Comparison of ENCODE assay signal across 14 cellular contexts in the genomic region with DNA sequence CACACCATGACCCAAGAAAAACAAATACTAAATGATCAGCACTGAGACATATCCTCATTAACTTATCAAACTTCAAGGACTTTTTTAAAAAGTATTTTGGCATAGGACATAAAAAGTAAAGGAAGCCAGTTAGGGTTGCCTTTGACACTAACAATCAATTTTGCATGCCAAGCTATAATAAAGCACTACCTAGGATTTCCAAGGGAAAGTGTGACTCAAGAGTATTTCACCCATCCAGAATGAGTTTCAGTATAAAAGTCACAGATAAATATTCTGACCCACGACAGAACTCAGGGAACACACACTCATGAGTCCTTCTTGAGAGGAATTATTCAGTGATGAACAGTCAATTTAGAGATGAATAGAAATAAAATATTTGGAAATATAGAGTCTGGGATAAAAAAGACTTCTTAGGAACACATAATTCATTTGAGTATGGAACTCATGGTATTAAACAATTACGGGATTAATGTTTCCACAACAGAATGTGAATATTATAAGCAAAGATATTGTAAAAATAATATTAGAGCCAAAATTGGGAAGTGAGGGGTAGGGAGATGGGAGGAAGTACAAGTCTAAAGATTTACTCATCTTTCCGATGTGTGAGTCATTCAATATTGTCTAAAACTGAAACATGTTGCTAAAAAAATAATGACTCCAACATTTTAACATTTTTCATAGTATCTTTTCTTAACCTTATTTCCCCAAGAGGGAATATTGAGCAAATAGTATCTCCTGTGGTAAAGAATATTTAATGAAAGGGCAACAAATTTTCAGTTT.
DNase-seq lines count a peak whose midpoint lies in the region; ATAC-seq, FAIRE-seq and TF ChIP-seq lines count a peak whose summit lies in the region.
"Had no signal": no experiment of that assay in that cellular context is flagged by ENCODE, and none has a peak within 500 bp of the region (broad histone marks: within the 10 kb centered on the region; RNA-seq: fewer than 3 reads in every experiment).

No MANE protein-coding gene starts in this region.

- peaks cover 13% of the 10 kb centered on the region for H3K4me1 ChIP-seq in endothelial cell of umbilical vein (ENCODE audit: control insufficient read depth, extremely low read depth, insufficient read depth, low read length)
- H3K4me1 ChIP-seq: SJCRH30 had no signal

- POLR2A ChIA-PET in endothelial cell of umbilical vein (lab: Charles Lee) = no interaction called here

- dilution Hi-C loops in endothelial cell of umbilical vein (cut with MboI; ENCODE audit: extremely low pct_ligation_motif_present, low sequenced_read_pairs) = no loop called here

- BruUV-seq in endothelial cell of umbilical vein (replicated peaks; lab: Mats Ljungman, UMichigan) = no TSS peak

- FAIRE-seq in endothelial cell of umbilical vein (lab: Jason Lieb, UNC) = no peak

- no peaks in the 10 kb centered on the region for H3K9me1 ChIP-seq in endothelial cell of umbilical vein (replicated peaks; ENCODE audit: control insufficient read depth, extremely low read depth, insufficient read depth, low read length)

- H3K36me3 ChIP-seq in endothelial cell of umbilical vein (ENCODE audit: control insufficient read depth in 2 of 2, extremely low read depth in 1 of 2, insufficient read depth in 2 of 2, low read length in 2 of 2) = no peaks in the 10 kb centered on the region
- H3K36me3 ChIP-seq: SJCRH30 had no signal

- ATAC-seq in GM18520 (IDR thresholded peaks at IDR 0.05; ENCODE audit: unreplicated experiment) = no peak
- no peak for ATAC-seq in GM21447 (IDR thresholded peaks at IDR 0.05; ENCODE audit: unreplicated experiment)
- ATAC-seq: mucosa of descending colon, WTC11 had no signal

- H3K4me1 Mint-ChIP-seq in nephron = peaks cover 12% of the 10 kb centered on the region
- H3K4me1 Mint-ChIP-seq: CD4-positive, alpha-beta memory T cell; WTC11 had no signal

- no peaks in the 10 kb centered on the region for H3K36me3 Mint-ChIP-seq in nephron (ENCODE audit: low read depth)
- H3K36me3 Mint-ChIP-seq: CD4-positive, alpha-beta memory T cell; WTC11 had no signal

- intact Hi-C loops in endothelial cell of umbilical vein (cut with micrococcal nuclease) = no loop called here

- H3K9me3 Mint-ChIP-seq in nephron = peaks cover under 1% of the 10 kb centered on the region

- H4K20me1 ChIP-seq in endothelial cell of umbilical vein (replicated peaks; ENCODE audit: control insufficient read depth, extremely low read depth, insufficient read depth, low read length) = no peaks in the 10 kb centered on the region

- H3K9ac ChIP-seq in endothelial cell of umbilical vein (replicated peaks; ENCODE audit: extremely low read depth, insufficient read depth, low read length) = no peak overlapping the region

- H3K27me3 ChIP-seq in endothelial cell of umbilical vein (ENCODE audit: control insufficient read depth in 2 of 2, insufficient read depth in 2 of 2, low read length in 2 of 2) = no peaks in the 10 kb centered on the region
- H3K27me3 ChIP-seq: SJCRH30 had no signal

- H3K79me2 ChIP-seq in endothelial cell of umbilical vein (ENCODE audit: control insufficient read depth, insufficient read depth, low read length) = no peaks in the 10 kb centered on the region

- no peak overlapping the region for H3K27ac ChIP-seq in endothelial cell of umbilical vein (ENCODE audit: insufficient read depth, low read depth, low read length)
- H3K27ac ChIP-seq: SJCRH30 had no signal

- DNase-seq in GM04504 (ENCODE audit: low read depth) (peak; percentile 44), RPMI7951 (ENCODE audit: low read depth) (peak; percentile 46), endothelial cell of umbilical vein (ENCODE audit: low read depth, low spot score) (peak; percentile 54), DMS153 treated with DMSO at 0.1 percent for 48 hours (lab: John Stamatoyannopoulos, UW; ENCODE audit: unreplicated experiment) (no peak)
- no peak for DNase-seq in activated CD4-positive, alpha-beta T cell treated with anti-CD3 and anti-CD28 coated beads for 48 hours
- DNase-seq: CD4-positive, alpha-beta memory T cell; mucosa of descending colon; NCI-H1105; NCI-H524; SJCRH30 had no signal

- CTCF ChIA-PET in endothelial cell of umbilical vein (lab: Charles Lee) = interaction anchor here (0.7 to 1.2 kb wide), 8 partner anchors 10 to 499 kb away, joined by 3 to 9 read pairs (median 4); no protein-coding TSS in a partner anchor

- H3K4me3 Mint-ChIP-seq in nephron = no peak overlapping the region
- H3K4me3 Mint-ChIP-seq: CD4-positive, alpha-beta memory T cell; WTC11 had no signal

- peak overlapping the region; percentile 77 to 88 (median 80) for H3K27ac Mint-ChIP-seq in nephron
- H3K27ac Mint-ChIP-seq: CD4-positive, alpha-beta memory T cell; WTC11 had no signal

- H2AFZ ChIP-seq in endothelial cell of umbilical vein (ENCODE audit: low read depth, low read length) = no peak overlapping the region

- H3K27me3 Mint-ChIP-seq in nephron (ENCODE audit: low read depth) = no peaks in the 10 kb centered on the region
- H3K27me3 Mint-ChIP-seq: CD4-positive, alpha-beta memory T cell had no signal

- H3K4me3 ChIP-seq in endothelial cell of umbilical vein (replicated peaks in 1 of 3; ENCODE audit: insufficient read depth in 1 of 3, low read depth in 1 of 3, low read length in 3 of 3) = no peak overlapping the region
- H3K4me3 ChIP-seq: mucosa of descending colon, SJCRH30 had no signal

- H3K4me2 ChIP-seq in endothelial cell of umbilical vein (ENCODE audit: insufficient read depth, low read length) = peak overlapping the region; percentile 15

- TF ChIP-seq CTCF in endothelial cell of umbilical vein (IDR thresholded peaks at IDR 0.05; ENCODE audit: extremely low read depth in 1 of 2, insufficient read depth in 1 of 2, low read depth in 1 of 2, low read length in 2 of 2) (no peak), nephron (IDR thresholded peaks at IDR 0.05; ENCODE audit: unreplicated experiment in 3 of 3) (no peak)

- no peak for TF ChIP-seq POLR2A in endothelial cell of umbilical vein (IDR thresholded peaks at IDR 0.05; ENCODE audit: low read depth, low read length)

- H3K9me3 ChIP-seq in endothelial cell of umbilical vein (replicated peaks; ENCODE audit: control insufficient read depth, insufficient read depth, low read length) = no peaks in the 10 kb centered on the region
- H3K9me3 ChIP-seq: mucosa of descending colon, SJCRH30 had no signal

TF ChIP-seq in endothelial cell of umbilical vein, 7 proteins besides CTCF, POLR2A, EP300 and RAD21:
- no peak for TF ChIP-seq EZH2 (IDR thresholded peaks at IDR 0.05; ENCODE audit: borderline replicate concordance, low read depth, low read length, severe bottlenecking)
- TF ChIP-seq GATA2 (IDR thresholded peaks at IDR 0.05; ENCODE audit: insufficient read depth, insufficient read length, low read depth, low read length) = peak; percentile 14
- TF ChIP-seq POLR2AphosphoS5 (IDR thresholded peaks at IDR 0.05; ENCODE audit: insufficient read depth, low read depth, low read length) = no peak
- TF ChIP-seq FOS (IDR thresholded peaks at IDR 0.05; ENCODE audit: borderline replicate concordance, insufficient read depth, low read length) = peak; percentile 63
- peak; percentile 46 for TF ChIP-seq JUN (IDR thresholded peaks at IDR 0.05; ENCODE audit: borderline replicate concordance, insufficient read depth, insufficient read length, low read depth)
- TF ChIP-seq, protein P1, sequence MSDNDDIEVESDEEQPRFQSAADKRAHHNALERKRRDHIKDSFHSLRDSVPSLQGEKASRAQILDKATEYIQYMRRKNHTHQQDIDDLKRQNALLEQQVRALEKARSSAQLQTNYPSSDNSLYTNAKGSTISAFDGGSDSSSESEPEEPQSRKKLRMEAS (IDR thresholded peaks at IDR 0.05; ENCODE audit: insufficient read depth, insufficient read length) = no peak
- no peak for TF ChIP-seq MYC (IDR thresholded peaks at IDR 0.05; ENCODE audit: low read depth, low read length)

Comparison
In these comparisons a context has a peak if more than half of its experiments do, and no peak if none do; other contexts are left out.
1. DNase-seq: peak in GM04504 (single experiment), RPMI7951 (single experiment) and endothelial cell of umbilical vein (single experiment); none in activated CD4-positive, alpha-beta T cell treated with anti-CD3 and anti-CD28 coated beads for 48 hours (single experiment) and DMS153 treated with DMSO at 0.1 percent for 48 hours (single experiment).